In the genomic region with DNA sequence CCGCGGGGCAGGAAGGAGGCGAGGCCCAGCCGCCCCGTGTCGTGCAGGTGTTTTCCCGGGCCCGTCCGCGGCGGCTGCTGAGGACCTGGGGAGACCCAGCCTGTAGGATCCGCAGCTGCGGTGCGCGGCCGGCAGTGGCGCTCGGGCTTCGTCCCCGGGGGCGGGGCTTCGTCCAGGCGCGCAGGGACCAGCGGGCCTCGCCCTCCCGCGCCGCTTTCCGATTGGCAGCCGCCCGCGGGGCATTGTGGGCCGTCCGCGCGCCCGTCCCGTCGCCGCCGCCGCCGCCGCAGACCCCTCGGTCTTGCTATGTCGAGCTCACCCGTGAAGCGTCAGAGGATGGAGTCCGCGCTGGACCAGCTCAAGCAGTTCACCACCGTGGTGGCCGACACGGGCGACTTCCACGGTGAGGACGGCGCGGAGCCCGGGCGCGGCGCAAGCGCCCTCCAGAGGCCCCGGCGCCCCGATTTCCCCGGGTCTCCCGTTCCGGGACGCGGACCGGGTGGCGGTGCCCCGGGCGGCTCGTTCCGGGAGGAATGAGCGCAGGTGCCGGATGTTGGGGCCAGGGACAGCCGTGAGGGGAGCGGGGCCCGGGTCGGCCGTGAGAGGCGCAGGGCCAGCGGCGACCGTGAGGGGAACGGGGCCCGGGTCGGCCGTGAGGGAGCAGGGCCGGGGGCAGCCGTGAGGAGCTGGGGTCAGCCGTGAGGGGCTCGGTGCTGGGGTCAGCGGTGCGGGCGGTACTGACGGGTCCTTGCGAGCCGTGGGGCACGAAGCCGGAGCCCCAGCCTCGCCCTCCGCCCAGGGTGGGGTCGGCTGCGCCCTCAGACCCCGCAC, we compare ENCODE assay signal across 8 cellular contexts. TPM values are rescaled to one million over a fixed set of nuclear protein-coding genes. Genes with fewer than 3 reads are reported as not detected.
DNase-seq lines count a peak whose midpoint lies in the region; ATAC-seq and TF ChIP-seq lines count a peak whose summit lies in the region.

A gene (plus strand): TSS at position 289 of the 831 bp plus-strand sequence. CDS start 18 bp downstream, at position 307.

- H3K9me3 Mint-ChIP-seq in neural progenitor cell = no peaks in the 10 kb centered on the region

- H2AFZ ChIP-seq in GM23248 (peak within 1 kb of the TSS; percentile 85), neural progenitor cell (replicated peaks) (peak within 1 kb of the TSS; percentile 59)

- H3K27me3 Mint-ChIP-seq in neural progenitor cell (ENCODE audit: insufficient read depth, low read depth) = peaks cover 3% of the 10 kb centered on the region

- peaks cover 9% of the 10 kb centered on the region; the same call in 1 of the 2 replicates for H3F3A ChIP-seq in GM23248 (ENCODE audit: insufficient read depth)
- peaks cover 25% of the 10 kb centered on the region for H3F3A ChIP-seq in neural progenitor cell (ENCODE audit: low read depth)

- H3K9ac ChIP-seq in GM23248 (peak within 1 kb of the TSS; percentile 93), neural progenitor cell (peak within 1 kb of the TSS; percentile 60)

- peak; percentile 86 for DNase-seq in EL
- peak; percentile 97 for DNase-seq in GM23248
- peak; percentile 76 for DNase-seq in LHCN-M2 (ENCODE audit: low read depth)
- peak; percentile 92 for DNase-seq in RWPE2 (ENCODE audit: low spot score)
- DNase-seq in activated gamma-delta T cell (lab: John Stamatoyannopoulos, UW) = peak; percentile 75
- DNase-seq in fibroblast of villous mesenchyme (ENCODE audit: low read depth) = peak; percentile 84
- peak; percentile 98 for DNase-seq in neural progenitor cell (ENCODE audit: low spot score)
- peak; percentile 74 for DNase-seq in stromal cell of bone marrow (ENCODE audit: low read depth)

- peaks cover 16% of the 10 kb centered on the region for H3K4me1 Mint-ChIP-seq in neural progenitor cell

- peak within 1 kb of the TSS; percentile 87 for H3K4me3 Mint-ChIP-seq in neural progenitor cell

- in situ Hi-C loops in GM23248 (cut with MboI) = no loop called here

- ATAC-seq in RWPE2 (ENCODE audit: low read depth) = peak; percentile 91

- TF ChIP-seq CTCF in RWPE2 (IDR thresholded peaks at IDR 0.05; ENCODE audit: poor library complexity, severe bottlenecking) = peak; percentile 28
- no peak for TF ChIP-seq CTCF in fibroblast of villous mesenchyme (IDR thresholded peaks at IDR 0.05; ENCODE audit: insufficient read depth, low read depth, low read length)
- no peak for TF ChIP-seq CTCF in neural progenitor cell (IDR thresholded peaks at IDR 0.05)

- no peak within 1 kb of the TSS for H3K27ac Mint-ChIP-seq in neural progenitor cell

- H4K20me1 ChIP-seq in GM23248 (ENCODE audit: insufficient read depth) = no peaks in the 10 kb centered on the region
- H4K20me1 ChIP-seq in neural progenitor cell (ENCODE audit: low read depth) = peaks cover 16% of the 10 kb centered on the region

- peak within 1 kb of the TSS; percentile 93 for H3K4me2 ChIP-seq in GM23248 (ENCODE audit: unreplicated experiment)
- peak within 1 kb of the TSS; percentile 77 for H3K4me2 ChIP-seq in neural progenitor cell

- H3K79me2 ChIP-seq in GM23248 (ENCODE audit: insufficient read depth) = peaks cover 51% of the 10 kb centered on the region
- peaks cover 48% of the 10 kb centered on the region for H3K79me2 ChIP-seq in neural progenitor cell (ENCODE audit: low read depth)

- no peaks in the 10 kb centered on the region for H3K9me2 ChIP-seq in GM23248 (ENCODE audit: insufficient read depth)

- H3K36me3 ChIP-seq in GM23248 (ENCODE audit: low read depth) (no peaks in the 10 kb centered on the region), RWPE2 (ENCODE audit: low read depth) (peaks cover 19% of the 10 kb centered on the region), neural progenitor cell (no peaks in the 10 kb centered on the region)

- H3K4me1 ChIP-seq in GM23248 (ENCODE audit: insufficient read depth) = peaks cover 10% of the 10 kb centered on the region; the same call in 1 of the 2 replicates
- H3K4me1 ChIP-seq in RWPE2 (ENCODE audit: insufficient read depth, poor library complexity, severe bottlenecking) = peaks cover 7% of the 10 kb centered on the region
- H3K4me1 ChIP-seq in neural progenitor cell = peaks cover 11% of the 10 kb centered on the region

- no peaks in the 10 kb centered on the region for H3K36me3 Mint-ChIP-seq in neural progenitor cell

- H3K27me3 ChIP-seq in GM23248 (replicated peaks; ENCODE audit: insufficient read depth) = no peaks in the 10 kb centered on the region
- no peaks in the 10 kb centered on the region for H3K27me3 ChIP-seq in RWPE2 (ENCODE audit: insufficient read depth, poor library complexity, severe bottlenecking)
- H3K27me3 ChIP-seq in neural progenitor cell = no peaks in the 10 kb centered on the region

- H3K27ac ChIP-seq in GM23248 (peak within 1 kb of the TSS; percentile 87), RWPE2 (ENCODE audit: poor library complexity, severe bottlenecking) (peak within 1 kb of the TSS; percentile 63), neural progenitor cell (no peak within 1 kb of the TSS)

- WGBS in GM23248 (ENCODE audit: low coverage in 1 of 2, low lambda C conversion rate in 2 of 2, missing lambda C conversion rate in 2 of 2), 2 experiments = 1 to 2% methylated on average over 44 to 99 of the region's 110 CpGs

- H3K9me3 ChIP-seq in GM23248 (ENCODE audit: low read depth) (no peaks in the 10 kb centered on the region), RWPE2 (ENCODE audit: severe bottlenecking) (no peaks in the 10 kb centered on the region), neural progenitor cell (ENCODE audit: low read depth) (no peaks in the 10 kb centered on the region)

- H3K4me3 ChIP-seq in GM23248 = peak within 1 kb of the TSS; percentile 87
- peak within 1 kb of the TSS; percentile 81 for H3K4me3 ChIP-seq in RWPE2 (ENCODE audit: severe bottlenecking)
- peak within 1 kb of the TSS; percentile 84 for H3K4me3 ChIP-seq in fibroblast of villous mesenchyme (ENCODE audit: low read depth, low read length)
- H3K4me3 ChIP-seq in neural progenitor cell = peak within 1 kb of the TSS; percentile 86

RNA-seq across cellular contexts. Expression of the gene that starts here (rescaled TPM):
- total RNA-seq in GM23248 (2014; rRNA removed; shearing (Covaris generic)) = 185 and 216 TPM in 2 replicates
- 313 and 318 TPM in 2 replicates for polyA plus RNA-seq in GM23248 (2016; fragmentation: Nextera tagmentation; extraction: Ambion mirVana)
- total RNA-seq in LHCN-M2 (2014; rRNA removed) (125 and 128 TPM in 2 replicates), fibroblast of villous mesenchyme (142 and 148 TPM in 2 replicates), neural progenitor cell (ENCODE audit: low replicate concordance) (101 and 114 TPM in 2 replicates)
- 261 TPM for polyA plus RNA-seq in LHCN-M2 (2012)
